23 cellular contexts compared by ENCODE assay signal in the genomic region with DNA sequence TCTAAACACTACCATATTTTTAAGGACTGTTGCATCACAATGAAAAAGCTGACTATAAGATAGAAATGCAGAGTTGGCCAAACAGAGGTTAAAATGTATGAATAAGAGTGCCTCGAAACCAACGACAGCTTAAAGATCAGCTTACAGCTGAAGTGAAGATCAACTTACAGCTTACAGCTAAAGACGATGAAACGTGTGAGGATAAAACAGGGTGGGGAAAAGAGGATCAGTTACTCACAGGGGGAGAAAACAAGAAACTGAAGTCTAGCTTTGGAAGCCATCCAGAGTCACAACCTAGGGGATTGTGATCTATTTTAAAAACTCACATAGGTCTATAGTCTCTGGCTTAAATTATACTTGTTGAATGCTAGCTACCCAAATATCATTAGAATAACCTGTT.
"Had no signal": no experiment of that assay in that cellular context is flagged by ENCODE, and none has a peak within 500 bp of the region (broad histone marks: within the 10 kb centered on the region; RNA-seq: fewer than 3 reads in every experiment).

No MANE protein-coding gene starts in this region.

- H3K4me3 Mint-ChIP-seq: activated naive CD4-positive, alpha-beta T cell treated with anti-CD3 and anti-CD28 coated beads, Interleukin-2, amount 50 U/mL, for 24 hours; dendritic cell treated with granulocyte-macrophage colony-stimulating factor and Interleukin-4, amounts not matched to agents 40 ng/mL and 50 ng/mL, for 4 days; natural killer cell; T-helper 1 cell treated with Interleukin-12 subunit alpha and Interleukin-12 subunit beta and Interleukin-4 antibody, amounts not matched to agents 30 μg/mL and 1 μg/mL, for 36 hours had no signal

- H3K27me3 ChIP-seq: adrenal gland, esophagus muscularis mucosa, hepatocyte, tibial nerve had no signal

- H3K4me3 ChIP-seq: adrenal gland, esophagus muscularis mucosa, hepatocyte, lower lobe of right lung, tibial nerve had no signal

- DNase-seq: activated CD4-positive, alpha-beta T cell treated with anti-CD3 and anti-CD28 coated beads for 1 hour; activated CD8-positive, alpha-beta memory T cell treated with anti-CD3 and anti-CD28 coated beads for 24 hours; activated CD8-positive, alpha-beta memory T cell treated with anti-CD3 and anti-CD28 coated beads, Interleukin-2, amount 50 U/mL, for 48 hours; activated effector memory CD4-positive, alpha-beta T cell treated with Interleukin-2 at 50 U/mL for 16 hours; activated T-cell treated with anti-CD3 and anti-CD28 coated beads, Interleukin-2, amount 50 U/mL, for 48 hours; adrenal gland; effector CD8-positive, alpha-beta T cell; left colon; lower lobe of right lung; natural killer cell; nucleus accumbens; posterior cingulate gyrus; stimulated activated CD4-positive, alpha-beta T cell treated with anti-CD3 and anti-CD28 coated beads, Interleukin-12 subunit alpha, Interleukin-12 subunit beta, amount 100 ng/mL, for 4 hours; stimulated activated CD4-positive, alpha-beta T cell treated with anti-CD3 and anti-CD28 coated beads, Interleukin-1b, Interleukin-23, amount 100 ng/mL, for 48 hours; stimulated activated CD8-positive, alpha-beta memory T cell treated with anti-CD3 and anti-CD28 coated beads, Interleukin-4, amount 100 ng/mL, for 48 hours; stimulated activated naive CD8-positive, alpha-beta T cell treated with anti-CD3 and anti-CD28 coated beads, Interleukin-15, Interleukin-2, amounts not matched to agents 100 U/mL and 50 U/mL, for 24 hours; substantia nigra had no signal

- H3K9me3 Mint-ChIP-seq: activated naive CD4-positive, alpha-beta T cell treated with anti-CD3 and anti-CD28 coated beads, Interleukin-2, amount 50 U/mL, for 24 hours; dendritic cell treated with granulocyte-macrophage colony-stimulating factor and Interleukin-4, amounts not matched to agents 40 ng/mL and 50 ng/mL, for 4 days; T-helper 1 cell treated with Interleukin-12 subunit alpha and Interleukin-12 subunit beta and Interleukin-4 antibody, amounts not matched to agents 30 μg/mL and 1 μg/mL, for 36 hours had no signal

- H3K9me3 ChIP-seq: adrenal gland, esophagus muscularis mucosa, lower lobe of right lung, tibial nerve had no signal

- ATAC-seq: left colon; lower lobe of right lung; natural killer cell; stimulated activated naive CD8-positive, alpha-beta T cell treated with anti-CD3 and anti-CD28 coated beads, Interleukin-15, Interleukin-2, amounts not matched to agents 100 U/mL and 50 U/mL, for 24 hours had no signal

- H3K36me3 ChIP-seq: adrenal gland, esophagus muscularis mucosa, lower lobe of right lung, tibial nerve had no signal

- H3K27ac Mint-ChIP-seq: activated naive CD4-positive, alpha-beta T cell treated with anti-CD3 and anti-CD28 coated beads, Interleukin-2, amount 50 U/mL, for 24 hours; dendritic cell treated with granulocyte-macrophage colony-stimulating factor and Interleukin-4, amounts not matched to agents 40 ng/mL and 50 ng/mL, for 4 days; natural killer cell; T-helper 1 cell treated with Interleukin-12 subunit alpha and Interleukin-12 subunit beta and Interleukin-4 antibody, amounts not matched to agents 30 μg/mL and 1 μg/mL, for 36 hours had no signal

- H3K4me1 ChIP-seq: adrenal gland, esophagus muscularis mucosa, lower lobe of right lung, tibial nerve had no signal

- H3K4me1 Mint-ChIP-seq: activated naive CD4-positive, alpha-beta T cell treated with anti-CD3 and anti-CD28 coated beads, Interleukin-2, amount 50 U/mL, for 24 hours; natural killer cell had no signal

- H3K36me3 Mint-ChIP-seq: activated naive CD4-positive, alpha-beta T cell treated with anti-CD3 and anti-CD28 coated beads, Interleukin-2, amount 50 U/mL, for 24 hours; natural killer cell had no signal

- H3K27ac ChIP-seq: adrenal gland, esophagus muscularis mucosa, hepatocyte, lower lobe of right lung, tibial nerve had no signal
